9 cellular contexts compared by ENCODE assay signal in the genomic region with DNA sequence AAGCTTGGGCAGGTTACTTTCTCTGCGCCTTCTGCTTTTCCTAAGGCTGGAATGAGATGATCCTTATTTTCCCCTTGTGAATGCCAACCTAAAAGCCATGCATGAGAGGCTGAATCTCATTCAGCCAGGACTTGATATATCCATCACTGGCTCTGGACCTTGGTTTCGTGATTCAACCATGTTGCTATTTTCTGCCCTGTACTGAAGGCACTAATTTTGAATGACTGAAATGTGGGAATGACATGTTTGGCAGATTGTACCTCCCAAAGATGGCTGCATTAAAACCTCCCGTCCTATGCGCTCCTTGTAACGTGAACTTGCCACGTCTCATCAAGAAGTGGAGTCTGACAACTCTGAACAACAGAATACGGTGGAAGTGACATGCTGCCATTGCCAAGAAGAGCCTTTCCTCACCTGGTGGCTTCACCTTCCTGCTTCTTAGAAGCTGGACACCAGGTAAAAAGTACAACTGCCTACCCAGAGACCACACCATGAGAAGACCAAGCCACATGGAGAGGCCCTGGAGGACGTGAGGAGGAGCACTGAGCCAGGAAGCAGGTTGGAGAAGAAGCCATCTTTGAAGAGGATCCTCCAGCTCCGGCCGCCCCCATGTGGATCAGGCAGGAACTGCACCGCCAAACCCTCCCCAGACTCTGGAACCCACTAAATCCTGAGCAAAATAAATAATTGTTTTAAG.
DNase-seq lines count a peak whose midpoint lies in the region; ATAC-seq and TF ChIP-seq lines count a peak whose summit lies in the region.
"Had no signal": no experiment of that assay in that cellular context is flagged by ENCODE, and none has a peak within 500 bp of the region (broad histone marks: within the 10 kb centered on the region; RNA-seq: fewer than 3 reads in every experiment).

No MANE protein-coding gene starts in this region.

- no peaks in the 10 kb centered on the region for H3K27me3 ChIP-seq in sigmoid colon

- no peaks in the 10 kb centered on the region for H3K4me1 ChIP-seq in sigmoid colon

- H3K9me3 Mint-ChIP-seq in activated naive CD4-positive, alpha-beta T cell treated with anti-CD3 and anti-CD28 coated beads, Interleukin-2, amount 50 U/mL, for 72 hours, result peaks cover 3 to 8% of the 10 kb centered on the region in 2 donors

- ATAC-seq in GM21515 (IDR thresholded peaks at IDR 0.05; ENCODE audit: unreplicated experiment) (peak; percentile 75), Right ventricle myocardium superior (ENCODE audit: poor library complexity) (peak; percentile 71)
- ATAC-seq in activated naive CD4-positive, alpha-beta T cell treated with anti-CD3 and anti-CD28 coated beads, Interleukin-2, amount 50 U/mL, for 72 hours, result peak; percentile 78 to 89

- TF ChIP-seq POLR2A in sigmoid colon (IDR thresholded peaks at IDR 0.05), result no peak

- H3K27ac Mint-ChIP-seq in activated naive CD4-positive, alpha-beta T cell treated with anti-CD3 and anti-CD28 coated beads, Interleukin-2, amount 50 U/mL, for 72 hours, result peak overlapping the region; percentile 34 to 81

- H3K4me3 ChIP-seq in sigmoid colon, result no peak overlapping the region
- H3K4me3 ChIP-seq: SK-N-MC had no signal

- intact Hi-C loops in Right ventricle myocardium superior (cut with DNase I), result loop anchor here (10.0 kb wide), 1 partner anchor 51 kb away; no protein-coding TSS in a partner anchor
- intact Hi-C loops in sigmoid colon (cut with DNase I), result no loop called here

- peaks cover 0 to 16% of the 10 kb centered on the region in 2 donors for H3K36me3 Mint-ChIP-seq in activated naive CD4-positive, alpha-beta T cell treated with anti-CD3 and anti-CD28 coated beads, Interleukin-2, amount 50 U/mL, for 72 hours

- DNase-seq in COLO829 (ENCODE audit: low spot score) (peak; percentile 54), LoVo (ENCODE audit: low spot score) (peak; percentile 46), SKM-1 (lab: John Stamatoyannopoulos, UW; ENCODE audit: unreplicated experiment) (peak; percentile 27), Right ventricle myocardium superior (peak; percentile 74), sigmoid colon (no peak), cerebellum (ENCODE audit: low spot score) (no peak)
- DNase-seq in activated naive CD4-positive, alpha-beta T cell treated with anti-CD3 and anti-CD28 coated beads, Interleukin-2, amount 50 U/mL, for 72 hours (ENCODE audit: low spot score in 2 of 2), result peak; percentile 73 to 88

- no peak overlapping the region for H3K27ac ChIP-seq in sigmoid colon
- H3K27ac ChIP-seq: SK-N-MC had no signal

- TF ChIP-seq CTCF in sigmoid colon (IDR thresholded peaks at IDR 0.05), result peak; percentile 14 to 76 (median 56)

- no peak for TF ChIP-seq EP300 in sigmoid colon (IDR thresholded peaks at IDR 0.05)

- H3K36me3 ChIP-seq in sigmoid colon, result no peaks in the 10 kb centered on the region

- no peaks in the 10 kb centered on the region for H3K9me3 ChIP-seq in sigmoid colon

- WGBS in sigmoid colon, 2 donors, result 74 to 75% methylated on average over 11 of the region's 11 CpGs

Comparison
In these comparisons a context has a peak if more than half of its experiments do, and no peak if none do; other contexts are left out.
1. DNase-seq: peak in COLO829 (single experiment), LoVo (single experiment), SKM-1 (single experiment), activated naive CD4-positive, alpha-beta T cell treated with anti-CD3 and anti-CD28 coated beads, Interleukin-2, amount 50 U/mL, for 72 hours (2 of 2) and Right ventricle myocardium superior (single experiment); none in sigmoid colon (single experiment) and cerebellum (single experiment).
2. Peak in every context shown above with its lines, with median percentiles within 50 percentile points of each other: ATAC-seq.